1 cellular context compared by ENCODE assay signal in genomic region chr3:71512544-71512943, GRCh38.
TF ChIP-seq lines count a peak whose summit lies in the region.

No MANE protein-coding gene starts in this region.

TF ChIP-seq in H1, 55 proteins besides CTCF, POLR2A, EP300 and RAD21:
- TF ChIP-seq CBX5 (IDR thresholded peaks at IDR 0.05; ENCODE audit: low read depth, low read length) (no peak), CHD1 (IDR thresholded peaks at IDR 0.05; ENCODE audit: low read depth, low read length) (no peak), PHF8 (conservative IDR thresholded peaks at IDR 0.05; ENCODE audit: low read depth, low read length) (no peak), SP4 (IDR thresholded peaks at IDR 0.05; ENCODE audit: low read length) (no peak), SUZ12 (IDR thresholded peaks at IDR 0.05; ENCODE audit: low read length) (no peak), ASH2L (IDR thresholded peaks at IDR 0.05; ENCODE audit: low read length) (no peak), MAFK (IDR thresholded peaks at IDR 0.05; ENCODE audit: low read depth, low read length) (no peak), YY1 (IDR thresholded peaks at IDR 0.05; ENCODE audit: low read depth, low read length) (no peak), BACH1 (IDR thresholded peaks at IDR 0.05; ENCODE audit: low read length) (no peak), E2F6 (IDR thresholded peaks at IDR 0.05) (no peak), RBBP5 (IDR thresholded peaks at IDR 0.05; ENCODE audit: borderline replicate concordance, low read depth, low read length) (no peak), CBX8 (IDR thresholded peaks at IDR 0.05; ENCODE audit: borderline replicate concordance, low read depth, low read length) (no peak), CHD7 (IDR thresholded peaks at IDR 0.05; ENCODE audit: insufficient replicate concordance, low read length) (no peak), SAP30 (IDR thresholded peaks at IDR 0.05; ENCODE audit: insufficient read depth, insufficient replicate concordance, low read length) (no peak)
